22 cellular contexts compared by ENCODE assay signal in genomic region chr1:111770916-111771315, GRCh38. TPM values are rescaled to one million over a fixed set of nuclear protein-coding genes. Genes with fewer than 3 reads are reported as not detected.
"Had no signal": no experiment of that assay in that cellular context is flagged by ENCODE, and none has a peak within 500 bp of the region (broad histone marks: within the 10 kb centered on the region; RNA-seq: fewer than 3 reads in every experiment).

No MANE protein-coding gene starts in this region.

- DNase-seq: cortex of kidney; effector memory CD4-positive, alpha-beta T cell; foreskin keratinocyte; immature natural killer cell; kidney; left cardiac atrium; left ventricle myocardium superior; mesendoderm; naive B cell; occipital lobe; pancreas; right cardiac atrium; stimulated activated CD4-positive, alpha-beta T cell treated with anti-CD3 and anti-CD28 coated beads, Interleukin-2, amount 100 ng/mL, for 48 hours; stimulated activated naive CD8-positive, alpha-beta T cell treated with anti-CD3 and anti-CD28 coated beads, Interleukin-15, Interleukin-2, amounts not matched to agents 100 U/mL and 50 U/mL, for 24 hours; thyroid gland had no signal

- H3K4me1 ChIP-seq: foreskin keratinocyte, suprapubic skin, thyroid gland had no signal

- H3K4me2 ChIP-seq: smooth muscle cell had no signal

- H3K4me3 ChIP-seq: lung, pancreas, smooth muscle cell, suprapubic skin, thyroid gland had no signal

- H3K27ac Mint-ChIP-seq: immature natural killer cell, nephron, progenitor cell of endocrine pancreas, type B pancreatic cell had no signal

- H3K9me3 ChIP-seq: pancreas, suprapubic skin, thyroid gland had no signal

- H3K27me3 Mint-ChIP-seq: naive B cell, progenitor cell of endocrine pancreas, type B pancreatic cell had no signal

- H3K27ac ChIP-seq: foreskin keratinocyte, pancreas, suprapubic skin, thyroid gland had no signal

- H3K4me1 Mint-ChIP-seq: immature natural killer cell had no signal

- ATAC-seq: esophagus mucosa; foreskin keratinocyte; left cardiac atrium; left ventricle myocardium superior; pancreas; right cardiac atrium; stimulated activated naive CD8-positive, alpha-beta T cell treated with anti-CD3 and anti-CD28 coated beads, Interleukin-15, Interleukin-2, amounts not matched to agents 100 U/mL and 50 U/mL, for 24 hours had no signal

- H3K27me3 ChIP-seq: foreskin keratinocyte, pancreas, suprapubic skin, thyroid gland had no signal

- H3K9me3 Mint-ChIP-seq: immature natural killer cell, naive B cell, nephron, type B pancreatic cell had no signal

- H3K4me3 Mint-ChIP-seq: immature natural killer cell, naive B cell, nephron, type B pancreatic cell had no signal

RNA-seq across cellular contexts. Expression of gene INKA2, which starts 31.7 kb away (rescaled TPM):
- total RNA-seq: smooth muscle cell had no signal
